In genomic region chr17:66255112-66255511, GRCh38 we compare ENCODE assay signal across 8 cellular contexts.
DNase-seq lines count a peak whose midpoint lies in the region; ATAC-seq and TF ChIP-seq lines count a peak whose summit lies in the region.

No MANE protein-coding gene starts in this region.

- H3K9me3 Mint-ChIP-seq in central memory CD8-positive, alpha-beta T cell, result no peaks in the 10 kb centered on the region

- no peaks in the 10 kb centered on the region for H3K4me1 ChIP-seq in tibial artery

- H3K27me3 Mint-ChIP-seq in central memory CD8-positive, alpha-beta T cell, result no peaks in the 10 kb centered on the region

- H3K4me1 Mint-ChIP-seq in central memory CD8-positive, alpha-beta T cell, result peaks cover 6% of the 10 kb centered on the region

- intact Hi-C loops in tibial artery (cut with DNase I; ENCODE audit: low total_unique reads), result loop anchor here (1.0 to 5.0 kb wide), 2 partner anchors 312 to 418 kb away; no protein-coding TSS in a partner anchor

- ATAC-seq in SK-N-SH treated with all-trans-retinoic acid at 6 μM for 48 hours (peak; percentile 98), GM18873 (IDR thresholded peaks at IDR 0.05; ENCODE audit: low FRiP score, unreplicated experiment) (no peak)
- peak; percentile 82 for ATAC-seq in central memory CD8-positive, alpha-beta T cell (replicated peaks; ENCODE audit: extremely low read depth, poor library complexity, severe bottlenecking)

- no peaks in the 10 kb centered on the region for H3K36me3 ChIP-seq in tibial artery

- H3K4me3 ChIP-seq in GM12864 (ENCODE audit: low read depth, low read length) (no peak overlapping the region), tibial artery (no peak overlapping the region)

- H3K27ac Mint-ChIP-seq in central memory CD8-positive, alpha-beta T cell (ENCODE audit: low read depth), result no peak overlapping the region

- TF ChIP-seq CTCF in GM12864 (IDR thresholded peaks at IDR 0.05; ENCODE audit: low read depth, low read length, missing control alignments) (peak; percentile 45), tibial artery (IDR thresholded peaks at IDR 0.05) (peak; percentile 73 to 82)

- no peaks in the 10 kb centered on the region for H3K36me3 Mint-ChIP-seq in central memory CD8-positive, alpha-beta T cell (ENCODE audit: insufficient read depth)

- H3K9me3 ChIP-seq in tibial artery, result no peaks in the 10 kb centered on the region

- H3K4me3 Mint-ChIP-seq in central memory CD8-positive, alpha-beta T cell, result no peak overlapping the region

- no peaks in the 10 kb centered on the region for H3K27me3 ChIP-seq in tibial artery

- no peak overlapping the region for H3K27ac ChIP-seq in tibial artery

- DNase-seq in AG08395 (ENCODE audit: low spot score) (peak; percentile 70), GM12864 (ENCODE audit: low read depth) (peak; percentile 16), NCI-H1048 (lab: John Stamatoyannopoulos, UW) (peak; percentile 44), left kidney (ENCODE audit: low read depth, low spot score) (peak; percentile 88), tibial artery (no peak)
- DNase-seq in central memory CD8-positive, alpha-beta T cell (ENCODE audit: low spot score in 2 of 2), result peak in 1 of 2 donors; percentile 18

TF ChIP-seq in SK-N-SH treated with all-trans-retinoic acid at 6 μM for 48 hours, 23 proteins besides CTCF, POLR2A, EP300 and RAD21:
- TF ChIP-seq TCF4 (CRISPR knock-in tag; IDR thresholded peaks at IDR 0.05; ENCODE audit: borderline replicate concordance), result no peak
- TF ChIP-seq ESRRG (CRISPR knock-in tag; IDR thresholded peaks at IDR 0.05), result no peak
- TF ChIP-seq ZC3H10 (CRISPR knock-in tag; IDR thresholded peaks at IDR 0.05), result no peak
- TF ChIP-seq TOX (CRISPR knock-in tag; IDR thresholded peaks at IDR 0.05; ENCODE audit: borderline replicate concordance), result no peak
- TF ChIP-seq ZFP30 (CRISPR knock-in tag; IDR thresholded peaks at IDR 0.05), result no peak
- no peak for TF ChIP-seq BACH2 (CRISPR knock-in tag; IDR thresholded peaks at IDR 0.05; ENCODE audit: borderline replicate concordance)
- no peak for TF ChIP-seq RARB (CRISPR knock-in tag; IDR thresholded peaks at IDR 0.05)
- no peak for TF ChIP-seq ZFP3 (CRISPR knock-in tag; IDR thresholded peaks at IDR 0.05)
- TF ChIP-seq ISL1 (CRISPR knock-in tag; IDR thresholded peaks at IDR 0.05), result no peak
- TF ChIP-seq ZNF8 (CRISPR knock-in tag; IDR thresholded peaks at IDR 0.05), result no peak
- no peak for TF ChIP-seq PATZ1 (CRISPR knock-in tag; IDR thresholded peaks at IDR 0.05; ENCODE audit: borderline replicate concordance)
- TF ChIP-seq CREB5 (CRISPR knock-in tag; IDR thresholded peaks at IDR 0.05; ENCODE audit: low read depth), result no peak
- TF ChIP-seq ARNTL (CRISPR knock-in tag; IDR thresholded peaks at IDR 0.05; ENCODE audit: borderline replicate concordance, low read depth), result no peak
- TF ChIP-seq TSHZ2 (CRISPR knock-in tag; IDR thresholded peaks at IDR 0.05), result no peak
- no peak for TF ChIP-seq PPARA (CRISPR knock-in tag; IDR thresholded peaks at IDR 0.05; ENCODE audit: borderline replicate concordance)
- TF ChIP-seq GLIS3 (CRISPR knock-in tag; IDR thresholded peaks at IDR 0.05), result no peak
- TF ChIP-seq SNAI2 (CRISPR knock-in tag; IDR thresholded peaks at IDR 0.05), result no peak
TF ChIP-seq in SK-N-SH treated with all-trans-retinoic acid at 6 μM for 48 hours: peak in this region for 0.

Comparison
In these comparisons a context has a peak if more than half of its experiments do, and no peak if none do; other contexts are left out.
1. DNase-seq: peak in AG08395 (single experiment), GM12864 (single experiment), NCI-H1048 (single experiment) and left kidney (single experiment); none in tibial artery (0 of 2).